In genomic region chr2:207926133-207927076, GRCh38 we compare ENCODE assay signal across 10 cellular contexts.
DNase-seq lines count a peak whose midpoint lies in the region; ATAC-seq and TF ChIP-seq lines count a peak whose summit lies in the region.
"Had no signal": no experiment of that assay in that cellular context is flagged by ENCODE, and none has a peak within 500 bp of the region (broad histone marks: within the 10 kb centered on the region; RNA-seq: fewer than 3 reads in every experiment).

No MANE protein-coding gene starts in this region.

- H3K4me3 ChIP-seq in AG04450 (ENCODE audit: low read depth, low read length) (no peak overlapping the region; the same call in 1 of the 2 replicates), fibroblast of lung (replicated peaks in 1 of 4; ENCODE audit: control extremely low read depth in 1 of 4, insufficient read depth in 1 of 4, low read depth in 3 of 4, low read length in 4 of 4) (peak overlapping the region in 1 of 4 experiments; percentile 37)
- H3K4me3 ChIP-seq in naive thymus-derived CD4-positive, alpha-beta T cell (ENCODE audit: low read length) = no peak overlapping the region

- CTCF ChIA-PET in AG04450 (lab: Charles Lee) = interaction anchor here (1.3 to 1.8 kb wide), 2 partner anchors 46 to 114 kb away, joined by 3 to 6 read pairs; no protein-coding TSS in a partner anchor
- CTCF ChIA-PET in naive thymus-derived CD4-positive, alpha-beta T cell (lab: Charles Lee) = no interaction called here

- peak overlapping the region in 8 of 9 donors; percentile 26 to 77 (median 68) for H3K27ac Mint-ChIP-seq in naive thymus-derived CD4-positive, alpha-beta T cell

- TF ChIP-seq CTCF in AG04450 (IDR thresholded peaks at IDR 0.05; ENCODE audit: low read depth, low read length) (no peak), fibroblast of lung (conservative IDR thresholded peaks at IDR 0.05 in 1 of 2, IDR thresholded peaks at IDR 0.05 in 1 of 2; ENCODE audit: low read depth in 1 of 2, low read length in 2 of 2) (no peak)

- intact Hi-C loops in naive thymus-derived CD4-positive, alpha-beta T cell (cut with micrococcal nuclease) = no loop called here

- peaks cover 0 to 36% (median 13%) of the 10 kb centered on the region in 5 donors for H3K36me3 Mint-ChIP-seq in naive thymus-derived CD4-positive, alpha-beta T cell

- H3K9me3 Mint-ChIP-seq in naive thymus-derived CD4-positive, alpha-beta T cell = no peaks in the 10 kb centered on the region

- H3K9me3 ChIP-seq in AG04450 (ENCODE audit: control insufficient read depth, insufficient read depth, low read length) (no peaks in the 10 kb centered on the region; the same call in 1 of the 2 replicates), fibroblast of lung (ENCODE audit: control insufficient read depth, insufficient read depth, low read depth, low read length) (no peaks in the 10 kb centered on the region)
- no peaks in the 10 kb centered on the region for H3K9me3 ChIP-seq in naive thymus-derived CD4-positive, alpha-beta T cell (ENCODE audit: control insufficient read depth in 2 of 3, low read length in 3 of 3)

- H3K27ac ChIP-seq in AG04450 (ENCODE audit: low read depth, low read length) (no peak overlapping the region), fibroblast of lung (ENCODE audit: insufficient read depth, low read length) (no peak overlapping the region)
- H3K27ac ChIP-seq in naive thymus-derived CD4-positive, alpha-beta T cell (ENCODE audit: low read depth, low read length) = no peak overlapping the region

- H3K4me1 Mint-ChIP-seq in naive thymus-derived CD4-positive, alpha-beta T cell = peaks cover 5 to 34% (median 23%) of the 10 kb centered on the region in 7 donors

- peak overlapping the region in 6 of 10 donors; percentile 35 to 64 (median 58) for H3K4me3 Mint-ChIP-seq in naive thymus-derived CD4-positive, alpha-beta T cell
- H3K4me3 Mint-ChIP-seq: CD4-positive, CD25-positive, alpha-beta regulatory T cell had no signal

- H3K36me3 ChIP-seq in fibroblast of lung (ENCODE audit: control insufficient read depth, insufficient read depth, low read length) = no peaks in the 10 kb centered on the region
- peaks cover 0 to 12% (median 0%) of the 10 kb centered on the region in 3 experiments for H3K36me3 ChIP-seq in naive thymus-derived CD4-positive, alpha-beta T cell (ENCODE audit: control insufficient read depth in 2 of 3, insufficient read depth in 3 of 3, low read length in 3 of 3)

- POLR2A ChIA-PET in AG04450 (lab: Yijun Ruan, JAX) = interaction anchor here (0.5 to 0.7 kb wide), 3 partner anchors 90 to 318 kb away, joined by 3 to 5 read pairs (median 3); no protein-coding TSS in a partner anchor
- POLR2A ChIA-PET in naive thymus-derived CD4-positive, alpha-beta T cell (lab: Charles Lee) = no interaction called here

- no peak overlapping the region for H3K9ac ChIP-seq in fibroblast of lung (ENCODE audit: insufficient read depth, low read length)

- no peaks in the 10 kb centered on the region for H3K79me2 ChIP-seq in fibroblast of lung (ENCODE audit: control insufficient read depth, insufficient read depth, low read length)

- peak overlapping the region; percentile 34 for H2AFZ ChIP-seq in fibroblast of lung (ENCODE audit: low read length)

- H3K27me3 Mint-ChIP-seq in naive thymus-derived CD4-positive, alpha-beta T cell = no peaks in the 10 kb centered on the region
- H3K27me3 Mint-ChIP-seq: CD4-positive, CD25-positive, alpha-beta regulatory T cell had no signal

- H3K27me3 ChIP-seq in AG04450 (ENCODE audit: control insufficient read depth, insufficient read depth, low read length) = no peaks in the 10 kb centered on the region
- no peaks in the 10 kb centered on the region for H3K27me3 ChIP-seq in fibroblast of lung (ENCODE audit: control insufficient read depth, insufficient read depth, low read length)
- no peaks in the 10 kb centered on the region for H3K27me3 ChIP-seq in naive thymus-derived CD4-positive, alpha-beta T cell (ENCODE audit: control insufficient read depth in 2 of 2, insufficient read depth in 2 of 2, low read length in 2 of 2)

- H4K20me1 ChIP-seq in fibroblast of lung (ENCODE audit: control insufficient read depth, extremely low read depth, insufficient read depth, low read length) = no peaks in the 10 kb centered on the region

- no peak for ATAC-seq in naive thymus-derived CD4-positive, alpha-beta T cell

- DNase-seq in AG04450 (ENCODE audit: low read depth, low spot score) (peak; percentile 16), MV-4-11 (lab: John Stamatoyannopoulos, UW) (peak; percentile 60), fibroblast of lung (ENCODE audit: low read depth in 2 of 2) (peak; percentile 78 to 83), ecto neural progenitor cell (ENCODE audit: low spot score) (no peak), NCI-H2107 (lab: John Stamatoyannopoulos, UW) (no peak), 8988T (no peak), NCI-H146 (lab: John Stamatoyannopoulos, UW) (no peak)
- DNase-seq in naive thymus-derived CD4-positive, alpha-beta T cell = no peak
- DNase-seq: CD4-positive, CD25-positive, alpha-beta regulatory T cell; erythroblast had no signal

- H3K4me2 ChIP-seq in fibroblast of lung (ENCODE audit: extremely low read depth, insufficient read depth, low read length) = peak overlapping the region; percentile 80

- H3K4me1 ChIP-seq in fibroblast of lung (ENCODE audit: control insufficient read depth, extremely low read depth, insufficient read depth, low read length) = peaks cover 5% of the 10 kb centered on the region
- H3K4me1 ChIP-seq in naive thymus-derived CD4-positive, alpha-beta T cell (ENCODE audit: control insufficient read depth in 2 of 2, insufficient read depth in 2 of 2, low read length in 2 of 2) = peaks cover 0 to 13% of the 10 kb centered on the region in 2 donors

Comparison
In these comparisons a context has a peak if more than half of its experiments do, and no peak if none do; other contexts are left out.
1. DNase-seq: peak in AG04450 (single experiment), MV-4-11 (single experiment) and fibroblast of lung (2 of 2); none in naive thymus-derived CD4-positive, alpha-beta T cell (0 of 9), ecto neural progenitor cell (single experiment), NCI-H2107 (single experiment), 8988T (single experiment) and NCI-H146 (single experiment).